In genomic region chr3:143001034-143001368, GRCh38 we compare ENCODE assay signal across 9 cellular contexts. TPM values are rescaled to one million over a fixed set of nuclear protein-coding genes. Genes with fewer than 3 reads are reported as not detected.
DNase-seq lines count a peak whose midpoint lies in the region; ATAC-seq and TF ChIP-seq lines count a peak whose summit lies in the region.
"Had no signal": no experiment of that assay in that cellular context is flagged by ENCODE, and none has a peak within 500 bp of the region (broad histone marks: within the 10 kb centered on the region; RNA-seq: fewer than 3 reads in every experiment).

No MANE protein-coding gene starts in this region.

- POLR2A ChIA-PET in CD4-positive, alpha-beta T cell (lab: Charles Lee): interaction anchor here (0.7 to 3.1 kb wide), 27 partner anchors 9 to 1769 kb away, joined by 3 to 73 read pairs (median 4); partner anchors contain the start of genes ATR, CHST2, DIPK2A and PLS1

- H3K36me3 ChIP-seq in esophagus squamous epithelium (no peaks in the 10 kb centered on the region), osteoblast (ENCODE audit: insufficient read depth, low read length) (no peaks in the 10 kb centered on the region)

- H3K36me3 Mint-ChIP-seq in CD4-positive, alpha-beta T cell (ENCODE audit: low read depth): peaks cover 18% of the 10 kb centered on the region

- WGBS in esophagus squamous epithelium, 2 donors: 0% methylated on average over 6 to 10 of the region's 15 CpGs

- peak overlapping the region; percentile 88 for H2AFZ ChIP-seq in osteoblast (ENCODE audit: low read length)

- no peaks in the 10 kb centered on the region for H3K9me3 ChIP-seq in CD4-positive, alpha-beta T cell (ENCODE audit: control insufficient read depth, low read length)
- H3K9me3 ChIP-seq in esophagus squamous epithelium (no peaks in the 10 kb centered on the region), osteoblast (ENCODE audit: low read depth, low read length) (no peaks in the 10 kb centered on the region)

- H3K27me3 Mint-ChIP-seq in CD4-positive, alpha-beta T cell: peaks cover 16% of the 10 kb centered on the region

- no peak for TF ChIP-seq CTCF in CD4-positive, alpha-beta T cell (IDR thresholded peaks at IDR 0.05)
- TF ChIP-seq CTCF in esophagus squamous epithelium (IDR thresholded peaks at IDR 0.05) (no peak), osteoblast (IDR thresholded peaks at IDR 0.05; ENCODE audit: extremely low read depth, low read depth, low read length) (no peak)

- peaks cover 50% of the 10 kb centered on the region for H3K4me1 Mint-ChIP-seq in CD4-positive, alpha-beta T cell (ENCODE audit: low read depth)

- DNase-seq in CD4-positive, alpha-beta T cell: peak in 1 of 10 experiments; percentile 22
- peak; percentile 31 for DNase-seq in GM19240 (ENCODE audit: insufficient read length, low spot score)
- DNase-seq in T-helper 22 cell (ENCODE audit: low read depth): peak; percentile 45
- no peak for DNase-seq in esophagus squamous epithelium (lab: John Stamatoyannopoulos, UW)
- peak; percentile 81 for DNase-seq in osteoblast (ENCODE audit: insufficient read length, low spot score, missing footprints)
- no peak for DNase-seq in G401 (ENCODE audit: low spot score)
- DNase-seq in MV-4-11 (lab: John Stamatoyannopoulos, UW): no peak

- peaks cover 8 to 57% (median 19%) of the 10 kb centered on the region in 3 donors for H3K4me1 ChIP-seq in esophagus squamous epithelium
- peaks cover 20% of the 10 kb centered on the region for H3K4me1 ChIP-seq in osteoblast (ENCODE audit: insufficient read depth, low read length)

- H4K20me1 ChIP-seq in osteoblast (ENCODE audit: insufficient read depth, low read length): peaks cover 10% of the 10 kb centered on the region

- CTCF ChIA-PET in CD4-positive, alpha-beta T cell (lab: Charles Lee): interaction anchor here (1.2 kb wide), 3 partner anchors 15 to 39 kb away, joined by 3 to 9 read pairs (median 4); no protein-coding TSS in a partner anchor

- H3K27me3 ChIP-seq in CD4-positive, alpha-beta T cell (ENCODE audit: control insufficient read depth, insufficient read depth, low read length): peaks cover 4% of the 10 kb centered on the region
- H3K27me3 ChIP-seq in esophagus squamous epithelium (no peaks in the 10 kb centered on the region), osteoblast (ENCODE audit: insufficient read depth, low read length) (no peaks in the 10 kb centered on the region)

- peak; percentile 61 for ATAC-seq in CD4-positive, alpha-beta T cell (ENCODE audit: poor library complexity)
- peak; percentile 72 for ATAC-seq in HG03175 (IDR thresholded peaks at IDR 0.05; ENCODE audit: unreplicated experiment)

- H3K27ac ChIP-seq in CD4-positive, alpha-beta T cell (ENCODE audit: low read depth, low read length): peak overlapping the region; percentile 94
- H3K27ac ChIP-seq in esophagus squamous epithelium: peak overlapping the region; percentile 88 to 96 (median 94)
- peak overlapping the region; percentile 75 for H3K27ac ChIP-seq in osteoblast (ENCODE audit: low read depth, low read length)

- H3K9me3 Mint-ChIP-seq in CD4-positive, alpha-beta T cell: no peaks in the 10 kb centered on the region

- peak overlapping the region; percentile 74 to 95 (median 90) for H3K4me3 ChIP-seq in esophagus squamous epithelium
- peak overlapping the region; percentile 85 for H3K4me3 ChIP-seq in osteoblast (ENCODE audit: insufficient read depth, low read length)

- peak overlapping the region; percentile 97 for H3K4me3 Mint-ChIP-seq in CD4-positive, alpha-beta T cell

- in situ Hi-C loops in G401 (cut with HindIII; ENCODE audit: low sequenced_read_pairs): no loop called here

- intact Hi-C loops in CD4-positive, alpha-beta T cell (cut with DNase I, micrococcal nuclease): loop anchor here (1.0 to 5.0 kb wide), 6 partner anchors 116 to 974 kb away; partner anchors contain the start of genes DIPK2A (in 2 of the 2), ATR (in 1 of the 2), CHST2 (in 1 of the 2) and XRN1 (in 1 of the 2)
- intact Hi-C loops in esophagus squamous epithelium (cut with DNase I): no loop called here

- TF ChIP-seq POLR2A in esophagus squamous epithelium (IDR thresholded peaks at IDR 0.05): no peak

- peak overlapping the region; percentile 97 for H3K27ac Mint-ChIP-seq in CD4-positive, alpha-beta T cell

- H3K79me2 ChIP-seq in osteoblast (ENCODE audit: insufficient read depth, low read length): peaks cover 50% of the 10 kb centered on the region

- peak overlapping the region; percentile 94 for H3K4me2 ChIP-seq in osteoblast (ENCODE audit: insufficient read depth, low read length)

RNA-seq across cellular contexts. Expression of gene U2SURP, which starts 0.4 kb away (rescaled TPM):
- total RNA-seq in CD4-positive, alpha-beta T cell: 100 to 1,000 TPM; 164 to 179 TPM
- total RNA-seq in esophagus squamous epithelium: 10 to 100 TPM; 25.4 to 70.8 (median 51.0) TPM
- 85.0 and 85.5 TPM in 2 replicates for total RNA-seq in osteoblast
- total RNA-seq in G401 (2014; rRNA removed; shearing (Covaris generic)): 67.8 and 97.3 TPM in 2 replicates

RNA-seq across cellular contexts. Expression of gene PAQR9, which starts 37.5 kb away (rescaled TPM):
- total RNA-seq in CD4-positive, alpha-beta T cell: not detected
- not detected for total RNA-seq in esophagus squamous epithelium
- total RNA-seq in osteoblast: not detected in 2 replicates
- total RNA-seq in G401 (2014; rRNA removed; shearing (Covaris generic)): 0.06 TPM in 1 of 2 replicates, not detected in the other
- total RNA-seq: T-helper 2 cell treated with Interferon-gamma antibody and Interleukin-4, amounts not matched to agents 100 ng/mL and 5 ng/mL, for 36 hours had no signal

Comparison
In these comparisons a context has a peak if more than half of its experiments do, and no peak if none do; other contexts are left out.
1. DNase-seq: peak in GM19240 (single experiment), T-helper 22 cell (single experiment) and osteoblast (single experiment); none in esophagus squamous epithelium (single experiment), G401 (single experiment) and MV-4-11 (single experiment).
2. Peak in every context shown above with its lines, with median percentiles within 50 percentile points of each other: H3K27ac ChIP-seq.